8 cellular contexts compared by ENCODE assay signal in genomic region chr13:48595330-48596127, GRCh38. TPM values are rescaled to one million over a fixed set of nuclear protein-coding genes. Genes with fewer than 3 reads are reported as not detected.
A peak's percentile ranks its signal among the peaks of the same experiment; 100 is the strongest.
DNase-seq lines count a peak whose midpoint lies in the region; ATAC-seq, FAIRE-seq and TF ChIP-seq lines count a peak whose summit lies in the region.

No MANE protein-coding gene starts in this region.

- H3K27ac ChIP-seq in liver (ENCODE audit: low read depth in 1 of 2, low read length in 2 of 2), result no peak overlapping the region

- TF ChIP-seq POLR2A in H54 (IDR thresholded peaks at IDR 0.05; ENCODE audit: low read depth, low read length), result no peak

- BruUV-seq in Caco-2 (replicated peaks; lab: Mats Ljungman, UMichigan), result no TSS peak

- no peaks in the 10 kb centered on the region for H3K4me1 Mint-ChIP-seq in Caco-2 (ENCODE audit: low read depth, unreplicated experiment)

- H3K9me3 Mint-ChIP-seq in Caco-2 (ENCODE audit: unreplicated experiment), result peaks cover 16% of the 10 kb centered on the region

- ATAC-seq in GM19395 (IDR thresholded peaks at IDR 0.05; ENCODE audit: unreplicated experiment), result peak; percentile 50

- POLR2A ChIA-PET in Caco-2 (lab: Charles Lee), result no interaction called here

- no peak overlapping the region for H3K9ac ChIP-seq in liver (ENCODE audit: low read depth in 1 of 2, low read length in 2 of 2)

- DNase-seq in Caco-2, result peak; percentile 65 to 78
- DNase-seq in LHCN-M2 (ENCODE audit: low read depth), result peak; percentile 69
- peak; percentile 41 for DNase-seq in UCSD-AML1 (lab: John Stamatoyannopoulos, UW; ENCODE audit: unreplicated experiment)
- peak; percentile 53 for DNase-seq in cerebellum (ENCODE audit: low spot score)
- DNase-seq in stimulated activated CD8-positive, alpha-beta memory T cell treated with anti-CD3 and anti-CD28 coated beads, Interleukin-15, amount 100 ng/mL, for 1 hour (ENCODE audit: low read depth), result peak; percentile 17
- no peak for DNase-seq in H54 (ENCODE audit: insufficient read length, low spot score)

- H3K4me1 ChIP-seq in Caco-2 (peaks cover under 1% of the 10 kb centered on the region; the same call in 1 of the 2 replicates), liver (ENCODE audit: control insufficient read depth in 4 of 4, insufficient read depth in 4 of 4, low read length in 3 of 4) (no peaks in the 10 kb centered on the region)

- TF ChIP-seq CTCF in Caco-2 (IDR thresholded peaks at IDR 0.05; ENCODE audit: insufficient read depth in 1 of 2, low read depth in 1 of 2, low read length in 1 of 2, severe bottlenecking in 1 of 2, unreplicated experiment in 1 of 2) (peak; percentile 70 to 80), liver (IDR thresholded peaks at IDR 0.05; ENCODE audit: low read depth, low read length, missing input control) (peak; percentile 80)

- CTCF ChIA-PET in Caco-2 (lab: Charles Lee), result interaction anchor here (0.6 to 1.7 kb wide), 4 partner anchors 15 to 174 kb away, joined by 3 to 31 read pairs (median 6); no protein-coding TSS in a partner anchor

- no peak overlapping the region for H3K4me3 Mint-ChIP-seq in Caco-2 (ENCODE audit: unreplicated experiment)

- H3K36me3 ChIP-seq in Caco-2 (ENCODE audit: control insufficient read depth, insufficient read depth, low read length), result no peaks in the 10 kb centered on the region
- H3K36me3 ChIP-seq in liver (ENCODE audit: control insufficient read depth in 4 of 4, insufficient read depth in 3 of 4, low read depth in 1 of 4, low read length in 3 of 4), result no peaks in the 10 kb centered on the region

- no peaks in the 10 kb centered on the region for H3K27me3 ChIP-seq in Caco-2 (replicated peaks; ENCODE audit: control insufficient read depth, insufficient read depth, low read length)
- peaks cover 0 to 2% (median 0%) of the 10 kb centered on the region in 4 donors for H3K27me3 ChIP-seq in liver (ENCODE audit: control insufficient read depth in 4 of 4, insufficient read depth in 4 of 4, low read length in 3 of 4)

- H3K27me3 Mint-ChIP-seq in Caco-2 (ENCODE audit: insufficient read depth, unreplicated experiment), result no peaks in the 10 kb centered on the region

- intact Hi-C loops in Caco-2 (cut with micrococcal nuclease; ENCODE audit: unreplicated experiment), result loop anchor here (1.0 kb wide), 5 partner anchors 31 to 174 kb away; no protein-coding TSS in a partner anchor

- no peaks in the 10 kb centered on the region for H3K36me3 Mint-ChIP-seq in Caco-2 (ENCODE audit: insufficient read depth, unreplicated experiment)

- WGBS in liver, result 69% methylated on average over 7 of the region's 7 CpGs

- peak; percentile 97 to 99 for TF ChIP-seq RAD21 in liver (IDR thresholded peaks at IDR 0.05)

- H3K9me3 ChIP-seq in Caco-2, result no peaks in the 10 kb centered on the region
- no peaks in the 10 kb centered on the region for H3K9me3 ChIP-seq in liver (ENCODE audit: control insufficient read depth in 4 of 4, low read length in 3 of 4)

- no peak for FAIRE-seq in H54 (lab: Jason Lieb, UNC)

- no peak overlapping the region for H3K4me3 ChIP-seq in Caco-2 (ENCODE audit: low read depth, low read length)
- no peak overlapping the region for H3K4me3 ChIP-seq in liver (ENCODE audit: low read depth in 1 of 3, low read length in 3 of 3)

- H3K27ac Mint-ChIP-seq in Caco-2 (ENCODE audit: unreplicated experiment), result peak overlapping the region; percentile 39

TF ChIP-seq in liver, 16 proteins besides CTCF, POLR2A, EP300 and RAD21:
- TF ChIP-seq JUND (IDR thresholded peaks at IDR 0.05), result no peak
- TF ChIP-seq FOXA2 (IDR thresholded peaks at IDR 0.05), result no peak
- TF ChIP-seq HNF4A (conservative IDR thresholded peaks at IDR 0.05), result peak in 1 of 2 donors; percentile 41
- TF ChIP-seq RXRA (IDR thresholded peaks at IDR 0.05), result peak in 1 of 2 donors; percentile 29
- TF ChIP-seq GABPA (IDR thresholded peaks at IDR 0.05 in 1 of 2, conservative IDR thresholded peaks at IDR 0.05 in 1 of 2), result no peak
- TF ChIP-seq NR2F2 (IDR thresholded peaks at IDR 0.05), result no peak
- no peak for TF ChIP-seq TAF1 (conservative IDR thresholded peaks at IDR 0.05)
- TF ChIP-seq REST (IDR thresholded peaks at IDR 0.05), result no peak
- no peak for TF ChIP-seq HNF4G (IDR thresholded peaks at IDR 0.05)
- no peak for TF ChIP-seq EGR1 (IDR thresholded peaks at IDR 0.05; ENCODE audit: low read depth in 2 of 2)

RNA-seq across cellular contexts. Expression of gene CYSLTR2, which starts 58.2 kb away (rescaled TPM):
- total RNA-seq in Caco-2 (2022) (not detected in 2 replicates), LHCN-M2 (2014; rRNA removed) (not detected in 2 replicates), cerebellum (1.5 TPM), liver (under 1 TPM; 0.17 to 0.37 TPM)
- polyA plus RNA-seq in LHCN-M2 (2012), result not detected
- polyA plus RNA-seq in liver, result under 1 TPM; 0.07 to 0.14 TPM
